Comparison of ENCODE assay signal across 17 cellular contexts in genomic region chr4:168618577-168619265, GRCh38.
A peak's percentile ranks its signal among the peaks of the same experiment; 100 is the strongest.
DNase-seq lines count a peak whose midpoint lies in the region; ATAC-seq, FAIRE-seq and TF ChIP-seq lines count a peak whose summit lies in the region.
"Had no signal": no experiment of that assay in that cellular context is flagged by ENCODE, and none has a peak within 500 bp of the region (broad histone marks: within the 10 kb centered on the region; RNA-seq: fewer than 3 reads in every experiment).

No MANE protein-coding gene starts in this region.

- H3K4me2 ChIP-seq in osteoblast (ENCODE audit: insufficient read depth, low read length), result peak overlapping the region; percentile 59
- H3K4me2 ChIP-seq: BLaER1 treated with 17β-estradiol and CSF1 and Interleukin-3, amounts not matched to agents 10 nM and 100 nM had no signal

- H3K4me3 ChIP-seq in osteoblast (ENCODE audit: insufficient read depth, low read length), result peak overlapping the region; percentile 18
- H3K4me3 ChIP-seq: BLaER1 treated with 17β-estradiol and CSF1 and Interleukin-3, amounts not matched to agents 10 nM and 100 nM; K562; Peyer's patch; uterus had no signal

- H3K79me2 ChIP-seq in osteoblast (ENCODE audit: insufficient read depth, low read length), result no peaks in the 10 kb centered on the region

- H3K9me3 ChIP-seq in osteoblast (ENCODE audit: low read depth, low read length), result no peaks in the 10 kb centered on the region
- H3K9me3 ChIP-seq: BLaER1 treated with 17β-estradiol and CSF1 and Interleukin-3, amounts not matched to agents 10 nM and 100 nM; Peyer's patch; uterus had no signal

- FAIRE-seq in D721Med (lab: Jason Lieb, UNC), result no peak
- FAIRE-seq: K562 had no signal

- H4K20me1 ChIP-seq in osteoblast (ENCODE audit: insufficient read depth, low read length), result no peaks in the 10 kb centered on the region
- H4K20me1 ChIP-seq: BLaER1 treated with 17β-estradiol and CSF1 and Interleukin-3, amounts not matched to agents 10 nM and 100 nM had no signal

- peaks cover 71% of the 10 kb centered on the region for H3K4me1 ChIP-seq in osteoblast (ENCODE audit: insufficient read depth, low read length)
- H3K4me1 ChIP-seq: BLaER1 treated with 17β-estradiol and CSF1 and Interleukin-3, amounts not matched to agents 10 nM and 100 nM; Peyer's patch; uterus had no signal

- H2AFZ ChIP-seq in osteoblast (ENCODE audit: low read length), result no peak overlapping the region

- TF ChIP-seq CTCF in osteoblast (IDR thresholded peaks at IDR 0.05; ENCODE audit: extremely low read depth, low read depth, low read length) (no peak), D721Med (IDR thresholded peaks at IDR 0.05; ENCODE audit: insufficient read depth, missing control alignments) (no peak)

- no peaks in the 10 kb centered on the region for H3K27me3 ChIP-seq in osteoblast (ENCODE audit: insufficient read depth, low read length)
- H3K27me3 ChIP-seq: BLaER1 treated with 17β-estradiol and CSF1 and Interleukin-3, amounts not matched to agents 10 nM and 100 nM; Peyer's patch; uterus had no signal

- peak; percentile 65 for DNase-seq in ELR (ENCODE audit: low read depth)
- peak; percentile 19 for DNase-seq in SW480 (ENCODE audit: low spot score)
- DNase-seq in glomerular visceral epithelial cell (ENCODE audit: extremely low spot score), result peak; percentile 91
- DNase-seq in osteoblast (ENCODE audit: insufficient read length, low spot score, missing footprints), result peak; percentile 82
- DNase-seq in D721Med (ENCODE audit: insufficient read length, low spot score), result no peak
- no peak for DNase-seq in NK-92 treated with Interleukin-12 subunit alpha and Interleukin-12 subunit beta, amount 100 ng/mL, for 24 hours (lab: John Stamatoyannopoulos, UW)
- no peak for DNase-seq in activated CD4-positive, alpha-beta T cell treated with anti-CD3 and anti-CD28 coated beads, Interleukin-2, amount 50 U/mL, for 4 hours
- DNase-seq: activated CD8-positive, alpha-beta T cell treated with anti-CD3 and anti-CD28 coated beads, Interleukin-2, amount 10 ng/mL, durations not matched to agents 7 days and 5 days; activated effector memory CD4-positive, alpha-beta T cell treated with anti-CD3 and anti-CD28 coated beads, Interleukin-2, amount 50 U/mL, for 16 hours; mesendoderm; NCI-H524 treated with DMSO at 0.1 percent for 48 hours; Peyer's patch; T1000; uterus had no signal

- ATAC-seq in GM21367 (IDR thresholded peaks at IDR 0.05; ENCODE audit: unreplicated experiment), result no peak
- ATAC-seq: activated CD8-positive, alpha-beta T cell treated with anti-CD3 and anti-CD28 coated beads, Interleukin-2, amount 10 ng/mL, durations not matched to agents 7 days and 5 days; K562 had no signal

- H3K27ac ChIP-seq in osteoblast (ENCODE audit: low read depth, low read length), result peak overlapping the region; percentile 95
- H3K27ac ChIP-seq: BLaER1 treated with 17β-estradiol and CSF1 and Interleukin-3, amounts not matched to agents 10 nM and 100 nM; Peyer's patch; uterus had no signal

- H3K36me3 ChIP-seq in osteoblast (ENCODE audit: insufficient read depth, low read length), result no peaks in the 10 kb centered on the region
- H3K36me3 ChIP-seq: BLaER1 treated with 17β-estradiol and CSF1 and Interleukin-3, amounts not matched to agents 10 nM and 100 nM; Peyer's patch; uterus had no signal

Comparison
In these comparisons a context has a peak if more than half of its experiments do, and no peak if none do; other contexts are left out.
1. DNase-seq: peak in ELR (single experiment), SW480 (single experiment), glomerular visceral epithelial cell (single experiment) and osteoblast (single experiment); none in D721Med (single experiment), NK-92 treated with Interleukin-12 subunit alpha and Interleukin-12 subunit beta, amount 100 ng/mL, for 24 hours (single experiment) and activated CD4-positive, alpha-beta T cell treated with anti-CD3 and anti-CD28 coated beads, Interleukin-2, amount 50 U/mL, for 4 hours (0 of 2).